8 cellular contexts compared by ENCODE assay signal in genomic region chr15:40763801-40764765, GRCh38. TPM values are rescaled to one million over a fixed set of nuclear protein-coding genes. Genes with fewer than 3 reads are reported as not detected.
DNase-seq lines count a peak whose midpoint lies in the region; ATAC-seq lines count a peak whose summit lies in the region.

TSS of gene GCHFR (plus strand) at chr15:40764068. CDS start at chr15:40764181, 113 bp downstream.

- peak within 1 kb of the TSS; percentile 88 for H4K8ac ChIP-seq in trophoblast cell (ENCODE audit: low read depth, low read length)

- peak within 1 kb of the TSS; percentile 86 for H3K14ac ChIP-seq in trophoblast cell (ENCODE audit: low read length)

- H3K79me2 ChIP-seq in trophoblast cell (ENCODE audit: control insufficient read depth, insufficient read depth, low read length, poor library complexity): no peaks in the 10 kb centered on the region

- peak within 1 kb of the TSS; percentile 33 for H3K9ac ChIP-seq in trophoblast cell (ENCODE audit: low read length)

- no peaks in the 10 kb centered on the region for H3K27me3 ChIP-seq in trophoblast cell (ENCODE audit: insufficient read depth, low read length)

- H3K4me3 Mint-ChIP-seq in activated naive CD8-positive, alpha-beta T cell: peak within 1 kb of the TSS; percentile 88

- peaks cover 37% of the 10 kb centered on the region for H3K4me1 Mint-ChIP-seq in activated naive CD8-positive, alpha-beta T cell (ENCODE audit: low read depth)

- H4K91ac ChIP-seq in trophoblast cell (ENCODE audit: low read depth, low read length): peak within 1 kb of the TSS; percentile 53

- peak within 1 kb of the TSS; percentile 63 for H4K12ac ChIP-seq in trophoblast cell (ENCODE audit: low read depth, low read length)

- DNase-seq in activated T-cell treated with anti-CD3 and anti-CD28 coated beads for 1 hour (ENCODE audit: low read depth): peak; percentile 43
- DNase-seq in activated T-cell treated with anti-CD3 and anti-CD28 coated beads for 4 hours: no peak
- peak; percentile 60 to 71 for DNase-seq in SHP77 (lab: John Stamatoyannopoulos, UW)
- peak; percentile 84 for DNase-seq in cardiac septum (ENCODE audit: low spot score)
- peak; percentile 56 to 63 for DNase-seq in trophoblast cell
- DNase-seq in AML-193 (lab: John Stamatoyannopoulos, UW): no peak

- H3K27ac Mint-ChIP-seq in activated naive CD8-positive, alpha-beta T cell: peak within 1 kb of the TSS; percentile 90

- H3K4me1 ChIP-seq in trophoblast cell (ENCODE audit: control insufficient read depth in 1 of 2, insufficient read depth in 2 of 2, low read length in 2 of 2): peaks cover 18 to 19% of the 10 kb centered on the region in 2 experiments

- H2BK120ac ChIP-seq in trophoblast cell (ENCODE audit: insufficient read depth, low read length, poor library complexity): no peak within 1 kb of the TSS

- H2BK5ac ChIP-seq in trophoblast cell (ENCODE audit: low read depth, low read length, poor library complexity): no peak within 1 kb of the TSS

- peak within 1 kb of the TSS; percentile 75 for H3K4me2 ChIP-seq in trophoblast cell (ENCODE audit: low read length)

- H3K9me3 ChIP-seq in trophoblast cell (ENCODE audit: insufficient read depth, low read depth, low read length): peaks cover 2% of the 10 kb centered on the region

- intact Hi-C loops in cardiac septum (cut with DNase I): loop anchor here (5.0 kb wide), 1 partner anchor 72 kb away; no protein-coding TSS in a partner anchor

- peak within 1 kb of the TSS; percentile 3 for H3K4ac ChIP-seq in trophoblast cell (ENCODE audit: low read depth, low read length)

- peak within 1 kb of the TSS; percentile 64 for H3K4me3 ChIP-seq in trophoblast cell (ENCODE audit: low read depth, low read length)

- H3K27me3 Mint-ChIP-seq in activated naive CD8-positive, alpha-beta T cell: no peaks in the 10 kb centered on the region

- WGBS in trophoblast cell (ENCODE audit: extremely low coverage, insufficient coverage, insufficient read length): no CpG with 5 or more reads among the region's 77 CpGs

- peak within 1 kb of the TSS; percentile 35 for H3K18ac ChIP-seq in trophoblast cell (ENCODE audit: low read length)

- peak; percentile 47 for ATAC-seq in HG03108 (IDR thresholded peaks at IDR 0.05; ENCODE audit: unreplicated experiment)

- no peak within 1 kb of the TSS for H3K23ac ChIP-seq in trophoblast cell (ENCODE audit: low read length)

- no peak within 1 kb of the TSS for H2BK12ac ChIP-seq in trophoblast cell (ENCODE audit: low read length)

- H3K36me3 Mint-ChIP-seq in activated naive CD8-positive, alpha-beta T cell: no peaks in the 10 kb centered on the region

- H2AK5ac ChIP-seq in trophoblast cell (ENCODE audit: low read length): no peak within 1 kb of the TSS

- H3K36me3 ChIP-seq in trophoblast cell (ENCODE audit: control insufficient read depth in 1 of 2, insufficient read depth in 2 of 2, low read length in 2 of 2): peaks cover 17 to 18% of the 10 kb centered on the region in 2 experiments

- H3K79me1 ChIP-seq in trophoblast cell (ENCODE audit: low read length): peaks cover 11% of the 10 kb centered on the region

- peak within 1 kb of the TSS; percentile 59 for H2AFZ ChIP-seq in trophoblast cell (ENCODE audit: insufficient read depth, low read length, poor library complexity)

- peak within 1 kb of the TSS; percentile 22 for H3K27ac ChIP-seq in trophoblast cell (ENCODE audit: low read depth, low read length)

- H3K9me3 Mint-ChIP-seq in activated naive CD8-positive, alpha-beta T cell (ENCODE audit: low read depth): no peaks in the 10 kb centered on the region

RNA-seq across cellular contexts. Expression of gene GCHFR, which starts in this region (rescaled TPM):
- 1.6 TPM for total RNA-seq in cardiac septum
- 10.9 and 11.6 TPM in 2 replicates for polyA plus RNA-seq in trophoblast cell (2013)

Comparison
In these comparisons a context has a peak if more than half of its experiments do, and no peak if none do; other contexts are left out.
1. DNase-seq: peak in activated T-cell treated with anti-CD3 and anti-CD28 coated beads for 1 hour (single experiment), SHP77 (2 of 2), cardiac septum (single experiment) and trophoblast cell (2 of 2); none in activated T-cell treated with anti-CD3 and anti-CD28 coated beads for 4 hours (single experiment) and AML-193 (0 of 2).